13 cellular contexts compared by ENCODE assay signal in genomic region chr14:90632868-90633267, GRCh38.
"Had no signal": no experiment of that assay in that cellular context is flagged by ENCODE, and none has a peak within 500 bp of the region (broad histone marks: within the 10 kb centered on the region; RNA-seq: fewer than 3 reads in every experiment).

No MANE protein-coding gene starts in this region.

- H3K9me3 Mint-ChIP-seq: activated naive CD8-positive, alpha-beta T cell treated with anti-CD3 and anti-CD28 coated beads, Interleukin-2, amount 10 ng/mL, durations not matched to agents 7 days and 5 days; nephron progenitor cell had no signal

- H3K27ac Mint-ChIP-seq: activated naive CD8-positive, alpha-beta T cell treated with anti-CD3 and anti-CD28 coated beads, Interleukin-2, amount 10 ng/mL, durations not matched to agents 7 days and 5 days; memory B cell; nephron progenitor cell had no signal

- H3K36me3 Mint-ChIP-seq: activated naive CD8-positive, alpha-beta T cell treated with anti-CD3 and anti-CD28 coated beads, Interleukin-2, amount 10 ng/mL, durations not matched to agents 7 days and 5 days; memory B cell had no signal

- H3K4me3 ChIP-seq: esophagus squamous epithelium, psoas muscle had no signal

- DNase-seq: activated effector memory CD4-positive, alpha-beta T cell treated with anti-CD3 and anti-CD28 coated beads, Interleukin-2, amount 50 U/mL, for 16 hours; activated naive CD8-positive, alpha-beta T cell treated with anti-CD3 and anti-CD28 coated beads, Interleukin-2, amount 10 ng/mL, durations not matched to agents 7 days and 5 days; aorta; esophagus squamous epithelium; foreskin keratinocyte; nephron progenitor cell; psoas muscle; stimulated activated CD4-positive, alpha-beta T cell treated with anti-CD3 and anti-CD28 coated beads, Interleukin-2, amount 100 ng/mL, for 24 hours; stimulated activated naive CD4-positive, alpha-beta T cell; substantia nigra; trophoblast cell had no signal

- H3K27me3 Mint-ChIP-seq: activated naive CD8-positive, alpha-beta T cell treated with anti-CD3 and anti-CD28 coated beads, Interleukin-2, amount 10 ng/mL, durations not matched to agents 7 days and 5 days had no signal

- H3K36me3 ChIP-seq: esophagus squamous epithelium had no signal

- H3K4me3 Mint-ChIP-seq: activated naive CD8-positive, alpha-beta T cell treated with anti-CD3 and anti-CD28 coated beads, Interleukin-2, amount 10 ng/mL, durations not matched to agents 7 days and 5 days; memory B cell; nephron progenitor cell had no signal

- H3K4me1 ChIP-seq: foreskin keratinocyte had no signal

- ATAC-seq: foreskin keratinocyte, psoas muscle, sciatic nerve had no signal

- H3K9me3 ChIP-seq: esophagus squamous epithelium, psoas muscle had no signal

- H3K27ac ChIP-seq: esophagus squamous epithelium, foreskin keratinocyte, psoas muscle had no signal

- H3K27me3 ChIP-seq: esophagus squamous epithelium, foreskin keratinocyte had no signal
